In genomic region chr1:27811741-27812500, GRCh38 we compare ENCODE assay signal across 2 cellular contexts.
TF ChIP-seq lines count a peak whose summit lies in the region.

No MANE protein-coding gene starts in this region.

TF ChIP-seq in SK-N-SH, 30 proteins besides CTCF, POLR2A, EP300 and RAD21 (continued from another document):
- TF ChIP-seq, protein P1, sequence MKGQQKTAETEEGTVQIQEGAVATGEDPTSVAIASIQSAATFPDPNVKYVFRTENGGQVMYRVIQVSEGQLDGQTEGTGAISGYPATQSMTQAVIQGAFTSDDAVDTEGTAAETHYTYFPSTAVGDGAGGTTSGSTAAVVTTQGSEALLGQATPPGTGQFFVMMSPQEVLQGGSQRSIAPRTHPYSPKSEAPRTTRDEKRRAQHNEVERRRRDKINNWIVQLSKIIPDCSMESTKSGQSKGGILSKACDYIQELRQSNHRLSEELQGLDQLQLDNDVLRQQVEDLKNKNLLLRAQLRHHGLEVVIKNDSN (IDR thresholded peaks at IDR 0.05; ENCODE audit: borderline replicate concordance, low read depth): no peak
- TF ChIP-seq YY1 (IDR thresholded peaks at IDR 0.05; ENCODE audit: low read depth) (no peak), FOSL2 (IDR thresholded peaks at IDR 0.05; ENCODE audit: borderline replicate concordance, low read depth) (no peak), SMC3 (IDR thresholded peaks at IDR 0.05; ENCODE audit: low read depth, low read length) (no peak), USF2 (IDR thresholded peaks at IDR 0.05; ENCODE audit: borderline replicate concordance, low read depth, low read length) (no peak), TCF12 (IDR thresholded peaks at IDR 0.05) (no peak), RXRA (IDR thresholded peaks at IDR 0.05; ENCODE audit: borderline replicate concordance, low read depth) (no peak), MAX (IDR thresholded peaks at IDR 0.05; ENCODE audit: low read depth) (no peak), ELF1 (IDR thresholded peaks at IDR 0.05) (no peak), REST (IDR thresholded peaks at IDR 0.05; ENCODE audit: low read depth, low read length) (no peak), FOXM1 (IDR thresholded peaks at IDR 0.05; ENCODE audit: low read depth) (no peak), EZH2phosphoT487 (IDR thresholded peaks at IDR 0.05; ENCODE audit: borderline replicate concordance, low read depth) (no peak), NFIC (IDR thresholded peaks at IDR 0.05; ENCODE audit: borderline replicate concordance) (no peak), GABPA (IDR thresholded peaks at IDR 0.05; ENCODE audit: low read depth) (no peak), MEF2A (IDR thresholded peaks at IDR 0.05; ENCODE audit: borderline replicate concordance, low read depth) (no peak)

TF ChIP-seq in SK-N-SH treated with all-trans-retinoic acid at 6 μM for 48 hours, 23 proteins besides CTCF, POLR2A, EP300 and RAD21 (continued from another document):
- no peak for TF ChIP-seq TSHZ2 (CRISPR knock-in tag; IDR thresholded peaks at IDR 0.05)
- no peak for TF ChIP-seq ZNF565 (CRISPR knock-in tag; conservative IDR thresholded peaks at IDR 0.05; ENCODE audit: low read depth)
- TF ChIP-seq TCF4 (CRISPR knock-in tag; IDR thresholded peaks at IDR 0.05; ENCODE audit: borderline replicate concordance): no peak
- no peak for TF ChIP-seq TOX (CRISPR knock-in tag; IDR thresholded peaks at IDR 0.05; ENCODE audit: borderline replicate concordance)
- no peak for TF ChIP-seq ZFP30 (CRISPR knock-in tag; IDR thresholded peaks at IDR 0.05)
- no peak for TF ChIP-seq ISL1 (CRISPR knock-in tag; IDR thresholded peaks at IDR 0.05)
- TF ChIP-seq BACH2 (CRISPR knock-in tag; IDR thresholded peaks at IDR 0.05; ENCODE audit: borderline replicate concordance): no peak
- TF ChIP-seq ARNTL (CRISPR knock-in tag; IDR thresholded peaks at IDR 0.05; ENCODE audit: borderline replicate concordance, low read depth): no peak
